In genomic region chr20:38034108-38034649, GRCh38 we compare ENCODE assay signal across 7 cellular contexts. TPM values are rescaled to one million over a fixed set of nuclear protein-coding genes. Genes with fewer than 3 reads are reported as not detected.
DNase-seq lines count a peak whose midpoint lies in the region; ATAC-seq and TF ChIP-seq lines count a peak whose summit lies in the region.

No MANE protein-coding gene starts in this region.

- peak overlapping the region; percentile 90 for H3K27ac ChIP-seq in KMS-11
- H3K27ac ChIP-seq in caudate nucleus (ENCODE audit: low read depth, low read length): peak overlapping the region; percentile 91
- H3K27ac ChIP-seq in mesodermal cell (ENCODE audit: low read depth, low read length, severe bottlenecking): peak overlapping the region; percentile 89

- no peaks in the 10 kb centered on the region for H4K20me1 ChIP-seq in KMS-11 (ENCODE audit: insufficient read depth)

- H3K4me3 ChIP-seq in KMS-11 (IDR thresholded peaks at IDR 0.05; ENCODE audit: insufficient read depth, low read depth, low read length) (no peak overlapping the region), mesodermal cell (ENCODE audit: extremely low read depth, insufficient read depth, low read length, poor library complexity, severe bottlenecking) (peak overlapping the region; percentile 83)

- peaks cover 41% of the 10 kb centered on the region for H3K4me1 ChIP-seq in KMS-11 (ENCODE audit: low read depth, poor library complexity, severe bottlenecking)
- H3K4me1 ChIP-seq in mesodermal cell (ENCODE audit: control insufficient read depth, insufficient read depth, low read length, poor library complexity, severe bottlenecking): peaks cover 4% of the 10 kb centered on the region

- no peaks in the 10 kb centered on the region for H3K9me3 ChIP-seq in mesodermal cell (ENCODE audit: control insufficient read depth, low read length)

- peak overlapping the region; percentile 83 for H3K4me2 ChIP-seq in KMS-11

- H2AFZ ChIP-seq in KMS-11 (ENCODE audit: low read depth): peak overlapping the region; percentile 91

- H3K79me2 ChIP-seq in KMS-11 (ENCODE audit: insufficient read depth, low read depth): peaks cover 97% of the 10 kb centered on the region

- DNase-seq in caudate nucleus (lab: John Stamatoyannopoulos, UW) (peak in 2 of 61 donors; percentile 42 to 43), superior temporal gyrus (ENCODE audit: extremely low spot score) (no peak), DMS79 (lab: John Stamatoyannopoulos, UW) (no peak)

- H3K9ac ChIP-seq in KMS-11: peak overlapping the region; percentile 96

- WGBS in mesodermal cell (ENCODE audit: insufficient coverage in 2 of 2), 2 experiments: 3 to 20% methylated on average over 10 of the region's 14 CpGs

- no peak for TF ChIP-seq CTCF in KMS-11 (conservative IDR thresholded peaks at IDR 0.05; ENCODE audit: low read depth, low read length)

- H3K27me3 ChIP-seq in KMS-11 (ENCODE audit: insufficient read depth, low read depth): no peaks in the 10 kb centered on the region

- ATAC-seq in GM19035 (IDR thresholded peaks at IDR 0.05; ENCODE audit: unreplicated experiment) (peak; percentile 8), HG03432 (IDR thresholded peaks at IDR 0.05; ENCODE audit: unreplicated experiment) (no peak)

- H3K36me3 ChIP-seq in KMS-11 (ENCODE audit: insufficient read depth) (no peaks in the 10 kb centered on the region; the same call in 1 of the 2 replicates), mesodermal cell (ENCODE audit: control insufficient read depth, insufficient read depth, low read length) (peaks cover 30% of the 10 kb centered on the region)

RNA-seq across cellular contexts. Expression of gene RPRD1B, which starts 0.6 kb away (rescaled TPM):
- 26.1 TPM for polyA plus RNA-seq in mesodermal cell (2013, experiment 1 of 2)
- polyA plus RNA-seq in mesodermal cell (2013, experiment 2 of 2): 22.9 TPM

RNA-seq across cellular contexts. Expression of gene TTI1, which starts 0.9 kb away (rescaled TPM):
- polyA plus RNA-seq in mesodermal cell (2013, experiment 1 of 2): 26.1 TPM
- polyA plus RNA-seq in mesodermal cell (2013, experiment 2 of 2): 25.1 TPM
